20 cellular contexts compared by ENCODE assay signal in the genomic region with DNA sequence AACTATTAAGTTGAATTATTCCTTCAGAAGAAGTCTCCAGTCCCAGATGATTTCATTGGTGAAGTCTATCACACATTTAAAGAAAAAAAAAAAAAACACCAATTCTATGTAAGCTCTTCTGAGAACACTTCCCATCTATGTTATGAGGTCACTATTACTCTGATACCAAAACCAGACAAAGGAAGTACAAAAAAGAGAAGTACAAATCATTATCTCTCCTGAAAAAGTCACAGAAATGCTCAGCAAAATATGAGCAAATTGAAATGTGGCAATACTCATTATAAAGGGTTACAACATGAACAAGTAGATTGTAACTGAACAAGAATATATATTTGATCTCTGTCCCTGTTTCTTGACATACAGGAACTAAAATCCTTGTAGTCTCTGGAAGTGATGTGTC.
"Had no signal": no experiment of that assay in that cellular context is flagged by ENCODE, and none has a peak within 500 bp of the region (broad histone marks: within the 10 kb centered on the region; RNA-seq: fewer than 3 reads in every experiment).

No MANE protein-coding gene starts in this region.

- H3K4me1 Mint-ChIP-seq: activated CD4-positive, alpha-beta T cell treated with anti-CD3 and anti-CD28 coated beads, Interleukin-2, amount 10 ng/mL, durations not matched to agents 7 days and 5 days; stimulated activated effector memory CD8-positive, alpha-beta T cell treated with anti-CD3 and anti-CD28 coated beads, Interleukin-12 subunit alpha, Interleukin-12 subunit beta, amount 100 ng/mL, for 72 hours had no signal

- ATAC-seq: activated CD4-positive, CD25-positive, alpha-beta regulatory T cell treated with anti-CD3 and anti-CD28 coated beads, Interleukin-2, amount 50 U/mL, for 24 hours; esophagus mucosa; gastrocnemius medialis; left lung; psoas muscle; stimulated activated effector memory CD8-positive, alpha-beta T cell treated with anti-CD3 and anti-CD28 coated beads, Interleukin-12 subunit alpha, Interleukin-12 subunit beta, amount 100 ng/mL, for 72 hours had no signal

- H3K36me3 Mint-ChIP-seq: stimulated activated effector memory CD8-positive, alpha-beta T cell treated with anti-CD3 and anti-CD28 coated beads, Interleukin-12 subunit alpha, Interleukin-12 subunit beta, amount 100 ng/mL, for 72 hours had no signal

- H3K9me3 Mint-ChIP-seq: activated CD4-positive, alpha-beta T cell treated with anti-CD3 and anti-CD28 coated beads, Interleukin-2, amount 10 ng/mL, durations not matched to agents 7 days and 5 days had no signal

- H3K4me3 Mint-ChIP-seq: activated CD4-positive, alpha-beta T cell treated with anti-CD3 and anti-CD28 coated beads, Interleukin-2, amount 10 ng/mL, durations not matched to agents 7 days and 5 days; stimulated activated effector memory CD8-positive, alpha-beta T cell treated with anti-CD3 and anti-CD28 coated beads, Interleukin-12 subunit alpha, Interleukin-12 subunit beta, amount 100 ng/mL, for 72 hours had no signal

- H3K27ac Mint-ChIP-seq: activated CD4-positive, alpha-beta T cell treated with anti-CD3 and anti-CD28 coated beads, Interleukin-2, amount 10 ng/mL, durations not matched to agents 7 days and 5 days; stimulated activated effector memory CD8-positive, alpha-beta T cell treated with anti-CD3 and anti-CD28 coated beads, Interleukin-12 subunit alpha, Interleukin-12 subunit beta, amount 100 ng/mL, for 72 hours had no signal

- H3K27me3 Mint-ChIP-seq: activated CD4-positive, alpha-beta T cell treated with anti-CD3 and anti-CD28 coated beads, Interleukin-2, amount 10 ng/mL, durations not matched to agents 7 days and 5 days had no signal

- DNase-seq: activated CD4-positive, alpha-beta T cell treated with anti-CD3 and anti-CD28 coated beads, Interleukin-2, amount 10 ng/mL, durations not matched to agents 7 days and 5 days; activated CD8-positive, alpha-beta memory T cell treated with anti-CD3 and anti-CD28 coated beads, Interleukin-2, amount 50 U/mL, for 4 hours; activated effector memory CD4-positive, alpha-beta T cell treated with Interleukin-2 at 50 U/mL for 16 hours; activated naive CD4-positive, alpha-beta T cell treated with anti-CD3 and anti-CD28 coated beads, Interleukin-2, amount 50 U/mL, for 16 hours; activated T-cell treated with anti-CD3 and anti-CD28 coated beads, Interleukin-2, amount 50 U/mL, for 48 hours; effector CD4-positive, alpha-beta T cell; gastrocnemius medialis; head of caudate nucleus; kidney; left lung; mammary epithelial cell; midbrain; psoas muscle; right lobe of liver; small intestine; stimulated activated CD4-positive, alpha-beta T cell treated with anti-CD3 and anti-CD28 coated beads, Interleukin-4, amount 100 ng/mL, for 24 hours; upper lobe of left lung had no signal
